In the genomic region with DNA sequence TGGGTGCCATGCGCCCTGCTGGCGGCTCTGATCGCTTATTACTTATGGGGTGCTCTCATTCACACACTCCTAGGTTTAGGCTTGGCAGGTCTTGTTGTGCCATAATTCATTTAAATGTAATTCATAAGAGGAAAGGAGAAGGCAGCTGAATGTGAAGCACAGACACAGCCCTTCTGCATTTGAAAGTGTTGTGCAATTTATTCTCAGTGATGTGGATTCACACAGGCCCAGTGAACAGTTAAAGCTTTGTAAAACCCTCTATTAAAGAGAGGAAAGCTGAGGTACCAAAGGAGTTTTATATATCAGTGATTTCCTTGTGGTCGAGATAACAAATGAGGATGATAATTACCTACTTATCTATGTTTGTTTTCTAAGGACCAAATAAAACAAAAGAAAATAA, we compare ENCODE assay signal across 21 cellular contexts.
"Had no signal": no experiment of that assay in that cellular context is flagged by ENCODE, and none has a peak within 500 bp of the region (broad histone marks: within the 10 kb centered on the region; RNA-seq: fewer than 3 reads in every experiment).

No MANE protein-coding gene starts in this region.

- H3K27ac Mint-ChIP-seq: activated CD4-positive, alpha-beta memory T cell treated with anti-CD3 and anti-CD28 coated beads for 36 hours; activated naive CD8-positive, alpha-beta T cell; activated T-helper 1 cell treated with anti-CD3 and anti-CD28 coated beads, Interleukin-12 subunit alpha, Interleukin-12 subunit beta, Interleukin-2, Interleukin-4 antibody, amounts not matched to agents 30 ng/mL and 10 ng/mL and 1 ng/mL, durations not matched to agents 14 hours and 24 hours and 36 hours; dendritic cell treated with granulocyte-macrophage colony-stimulating factor and Interleukin-4, amounts not matched to agents 40 ng/mL and 50 ng/mL, for 4 days; WTC11 had no signal

- H3K4me3 Mint-ChIP-seq: activated CD4-positive, alpha-beta memory T cell treated with anti-CD3 and anti-CD28 coated beads for 36 hours; activated naive CD8-positive, alpha-beta T cell; activated T-helper 1 cell treated with anti-CD3 and anti-CD28 coated beads, Interleukin-12 subunit alpha, Interleukin-12 subunit beta, Interleukin-2, Interleukin-4 antibody, amounts not matched to agents 30 ng/mL and 10 ng/mL and 1 ng/mL, durations not matched to agents 14 hours and 24 hours and 36 hours; dendritic cell treated with granulocyte-macrophage colony-stimulating factor and Interleukin-4, amounts not matched to agents 40 ng/mL and 50 ng/mL, for 4 days; WTC11 had no signal

- H3K36me3 Mint-ChIP-seq: activated CD4-positive, alpha-beta memory T cell treated with anti-CD3 and anti-CD28 coated beads for 36 hours; activated naive CD8-positive, alpha-beta T cell; WTC11 had no signal

- H3K27me3 Mint-ChIP-seq: activated CD4-positive, alpha-beta memory T cell treated with anti-CD3 and anti-CD28 coated beads for 36 hours had no signal

- DNase-seq: activated CD4-positive, alpha-beta memory T cell treated with anti-CD3 and anti-CD28 coated beads for 36 hours; activated CD4-positive, alpha-beta T cell treated with anti-CD3 and anti-CD28 coated beads for 4 hours; activated T-cell treated with anti-CD3 and anti-CD28 coated beads for 4 hours; amniotic stem cell; effector CD8-positive, alpha-beta T cell; gastrocnemius medialis; heart left ventricle; kidney; psoas muscle; right cardiac atrium; stimulated activated CD4-positive, alpha-beta T cell treated with anti-CD3 and anti-CD28 coated beads, Interleukin-15, amount 100 ng/mL, for 24 hours; stimulated activated CD4-positive, alpha-beta T cell treated with anti-CD3 and anti-CD28 coated beads, Interleukin-2, amount 100 ng/mL, for 48 hours; stomach; T-helper 2 cell; trophoblast cell had no signal

- H3K9me3 Mint-ChIP-seq: activated CD4-positive, alpha-beta memory T cell treated with anti-CD3 and anti-CD28 coated beads for 36 hours; activated T-helper 1 cell treated with anti-CD3 and anti-CD28 coated beads, Interleukin-12 subunit alpha, Interleukin-12 subunit beta, Interleukin-2, Interleukin-4 antibody, amounts not matched to agents 30 ng/mL and 10 ng/mL and 1 ng/mL, durations not matched to agents 14 hours and 24 hours and 36 hours; dendritic cell treated with granulocyte-macrophage colony-stimulating factor and Interleukin-4, amounts not matched to agents 40 ng/mL and 50 ng/mL, for 4 days; WTC11 had no signal

- ATAC-seq: esophagus mucosa, gastrocnemius medialis, heart left ventricle, left lobe of liver, psoas muscle, right cardiac atrium, WTC11 had no signal
